19 cellular contexts compared by ENCODE assay signal in the genomic region with DNA sequence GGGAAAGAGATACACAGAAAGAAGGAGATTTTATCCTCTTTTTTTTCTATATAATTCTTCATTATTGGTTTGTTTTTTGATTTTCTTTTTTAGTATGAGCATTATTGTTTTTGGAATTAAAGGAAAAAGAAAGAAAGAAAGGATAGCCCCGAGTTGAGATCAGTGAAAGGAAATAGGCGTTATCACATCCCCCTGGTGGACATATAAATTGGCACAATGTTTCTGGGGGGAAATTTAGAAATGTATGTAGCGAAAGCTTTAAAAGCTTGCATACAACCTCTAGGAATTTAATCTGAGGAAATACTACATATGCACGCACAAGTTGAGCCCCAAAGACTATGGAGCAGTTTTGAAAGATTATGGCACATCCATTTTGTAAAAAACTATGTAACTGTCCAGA.
A peak's percentile ranks its signal among the peaks of the same experiment; 100 is the strongest.
DNase-seq lines count a peak whose midpoint lies in the region; ATAC-seq and TF ChIP-seq lines count a peak whose summit lies in the region.
"Had no signal": no experiment of that assay in that cellular context is flagged by ENCODE, and none has a peak within 500 bp of the region (broad histone marks: within the 10 kb centered on the region; RNA-seq: fewer than 3 reads in every experiment).

No MANE protein-coding gene starts in this region.

- H3K4me3 ChIP-seq in GM06990 (replicated peaks; ENCODE audit: low read depth, low read length) (no peak overlapping the region), epithelial cell of proximal tubule (ENCODE audit: low read depth, low read length) (no peak overlapping the region), osteoblast (ENCODE audit: insufficient read depth, low read length) (no peak overlapping the region)
- H3K4me3 ChIP-seq: uterus had no signal

- no peaks in the 10 kb centered on the region for H3K9me3 ChIP-seq in osteoblast (ENCODE audit: low read depth, low read length)
- H3K9me3 ChIP-seq: uterus had no signal

- peaks cover 7% of the 10 kb centered on the region for H3K4me1 ChIP-seq in osteoblast (ENCODE audit: insufficient read depth, low read length)
- H3K4me1 ChIP-seq: uterus had no signal

- H3K79me2 ChIP-seq in osteoblast (ENCODE audit: insufficient read depth, low read length): no peaks in the 10 kb centered on the region

- H3K4me2 ChIP-seq in osteoblast (ENCODE audit: insufficient read depth, low read length): no peak overlapping the region

- ATAC-seq in HG03469 (IDR thresholded peaks at IDR 0.05; ENCODE audit: unreplicated experiment): no peak
- ATAC-seq: left cardiac atrium; natural killer cell treated with Interleukin-12 subunit alpha and Interleukin-12 subunit beta and Interleukin-15 and Interleukin-18, amount 100 ng/mL, for 72 hours had no signal

- H2AFZ ChIP-seq in osteoblast (ENCODE audit: low read length): no peak overlapping the region

- no peaks in the 10 kb centered on the region for H4K20me1 ChIP-seq in osteoblast (ENCODE audit: insufficient read depth, low read length)

- no peaks in the 10 kb centered on the region for H3K36me3 ChIP-seq in GM06990 (ENCODE audit: control insufficient read depth, insufficient read depth, low read length)
- H3K36me3 ChIP-seq in osteoblast (ENCODE audit: insufficient read depth, low read length): no peaks in the 10 kb centered on the region
- H3K36me3 ChIP-seq: uterus had no signal

- TF ChIP-seq CTCF in GM06990 (IDR thresholded peaks at IDR 0.05; ENCODE audit: insufficient read depth, low read length, poor library complexity, severe bottlenecking) (peak; percentile 18), epithelial cell of proximal tubule (conservative IDR thresholded peaks at IDR 0.05; ENCODE audit: low read depth, low read length) (peak; percentile 28), osteoblast (IDR thresholded peaks at IDR 0.05; ENCODE audit: extremely low read depth, low read depth, low read length) (peak; percentile 36)

- H3K27me3 ChIP-seq in GM06990 (replicated peaks; ENCODE audit: control insufficient read depth, insufficient read depth, low read length): no peaks in the 10 kb centered on the region
- H3K27me3 ChIP-seq in osteoblast (ENCODE audit: insufficient read depth, low read length): no peaks in the 10 kb centered on the region
- H3K27me3 ChIP-seq: uterus had no signal

- no peak overlapping the region for H3K27ac ChIP-seq in osteoblast (ENCODE audit: low read depth, low read length)
- H3K27ac ChIP-seq: RWPE1, uterus had no signal

- DNase-seq in GM06990 (ENCODE audit: extremely low read depth, insufficient read length) (no peak), NAMALWA (ENCODE audit: low spot score) (peak; percentile 8), epithelial cell of proximal tubule (ENCODE audit: low read depth) (no peak), osteoblast (ENCODE audit: insufficient read length, low spot score, missing footprints) (no peak), NCI-H146 (lab: John Stamatoyannopoulos, UW) (no peak), cerebellar cortex (ENCODE audit: low spot score) (no peak), hippocampal formation (lab: John Stamatoyannopoulos, UW) (no peak)
- DNase-seq: activated CD4-positive, alpha-beta T cell treated with anti-CD3 and anti-CD28 coated beads for 48 hours; activated effector memory CD4-positive, alpha-beta T cell treated with Interleukin-2 at 50 U/mL for 16 hours; caudate nucleus; CD4-positive, alpha-beta T cell; effector memory CD4-positive, alpha-beta T cell; left cardiac atrium; NCI-H2081; NCI-H510A treated with DMSO at 0.1 percent for 48 hours; uterus had no signal
